Comparison of ENCODE assay signal across 12 cellular contexts in the genomic region with DNA sequence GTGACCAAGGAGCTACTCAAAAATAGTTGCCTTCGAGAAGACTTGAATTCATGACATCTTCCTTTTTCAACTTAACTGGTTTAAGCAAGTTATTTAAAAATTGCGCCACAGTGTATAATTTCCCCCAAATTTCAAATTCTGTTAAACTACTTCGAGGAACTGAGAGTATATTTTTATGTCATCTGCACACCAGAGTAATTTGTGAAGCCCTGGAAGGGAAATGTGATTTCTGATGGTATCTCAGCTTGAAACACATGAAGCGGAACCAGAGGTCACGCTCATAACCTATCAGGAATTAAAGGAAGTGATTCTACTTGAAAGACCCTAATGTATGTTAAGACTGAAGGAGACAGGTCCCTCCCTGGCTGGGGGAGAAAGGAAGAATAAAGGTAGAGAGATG. TPM values are rescaled to one million over a fixed set of nuclear protein-coding genes. Genes with fewer than 3 reads are reported as not detected.
DNase-seq lines count a peak whose midpoint lies in the region; ATAC-seq and TF ChIP-seq lines count a peak whose summit lies in the region.
"Had no signal": no experiment of that assay in that cellular context is flagged by ENCODE, and none has a peak within 500 bp of the region (broad histone marks: within the 10 kb centered on the region; RNA-seq: fewer than 3 reads in every experiment).

No MANE protein-coding gene starts in this region.

- no peak overlapping the region for H3K4me3 Mint-ChIP-seq in endothelial cell (ENCODE audit: unreplicated experiment)

- TF ChIP-seq CTCF in endothelial cell (IDR thresholded peaks at IDR 0.05; ENCODE audit: unreplicated experiment) = no peak

- peak; percentile 65 for ATAC-seq in GM18499 (IDR thresholded peaks at IDR 0.05; ENCODE audit: insufficient read depth, unreplicated experiment)
- ATAC-seq in GM21423 (IDR thresholded peaks at IDR 0.05; ENCODE audit: unreplicated experiment) = peak; percentile 65
- peak; percentile 56 for ATAC-seq in HG03342 (IDR thresholded peaks at IDR 0.05; ENCODE audit: unreplicated experiment)
- ATAC-seq: Panc1 had no signal

- no peak overlapping the region for H3K4me3 ChIP-seq in HAP-1
- H3K4me3 ChIP-seq: sigmoid colon had no signal

- no peaks in the 10 kb centered on the region for H3K36me3 Mint-ChIP-seq in endothelial cell (ENCODE audit: low read depth, unreplicated experiment)

- no peaks in the 10 kb centered on the region for H3K9me3 Mint-ChIP-seq in endothelial cell (ENCODE audit: unreplicated experiment)

- no peak overlapping the region for H3K27ac ChIP-seq in caudate nucleus (ENCODE audit: low read depth, low read length)

- H3K4me1 Mint-ChIP-seq in endothelial cell (ENCODE audit: unreplicated experiment) = peaks cover 64% of the 10 kb centered on the region

- in situ Hi-C loops in HAP-1 (cut with MboI; ENCODE audit: low sequenced_read_pairs) = no loop called here

- no peaks in the 10 kb centered on the region for H3K36me3 ChIP-seq in HAP-1 (replicated peaks)
- H3K36me3 ChIP-seq: sigmoid colon had no signal

- no peaks in the 10 kb centered on the region for H3K4me1 ChIP-seq in HAP-1

- H3K27me3 ChIP-seq in HAP-1 (ENCODE audit: low read depth) = no peaks in the 10 kb centered on the region
- H3K27me3 ChIP-seq: sigmoid colon had no signal

- peaks cover 4% of the 10 kb centered on the region for H3K27me3 Mint-ChIP-seq in endothelial cell (ENCODE audit: unreplicated experiment)

- DNase-seq in endothelial cell (ENCODE audit: low spot score) (no peak), caudate nucleus (lab: John Stamatoyannopoulos, UW) (no peak), HAP-1 (ENCODE audit: low spot score in 2 of 2) (no peak), NCI-H2196 treated with DMSO at 0.1 percent for 48 hours (lab: John Stamatoyannopoulos, UW; ENCODE audit: unreplicated experiment) (no peak), NCI-H82 (lab: John Stamatoyannopoulos, UW) (no peak)
- DNase-seq: activated CD4-positive, alpha-beta T cell treated with anti-CD3 and anti-CD28 coated beads for 4 hours; Caco-2; sigmoid colon had no signal

- peak overlapping the region; percentile 65 for H3K27ac Mint-ChIP-seq in endothelial cell (ENCODE audit: unreplicated experiment)

- H3K9me3 ChIP-seq in HAP-1 = no peaks in the 10 kb centered on the region
- H3K9me3 ChIP-seq: Caco-2, sigmoid colon had no signal

RNA-seq across cellular contexts. Expression of a gene that starts 33.9 kb away (rescaled TPM):
- 82.9 TPM for total RNA-seq in endothelial cell (ENCODE audit: unreplicated experiment)
